In the genomic region with DNA sequence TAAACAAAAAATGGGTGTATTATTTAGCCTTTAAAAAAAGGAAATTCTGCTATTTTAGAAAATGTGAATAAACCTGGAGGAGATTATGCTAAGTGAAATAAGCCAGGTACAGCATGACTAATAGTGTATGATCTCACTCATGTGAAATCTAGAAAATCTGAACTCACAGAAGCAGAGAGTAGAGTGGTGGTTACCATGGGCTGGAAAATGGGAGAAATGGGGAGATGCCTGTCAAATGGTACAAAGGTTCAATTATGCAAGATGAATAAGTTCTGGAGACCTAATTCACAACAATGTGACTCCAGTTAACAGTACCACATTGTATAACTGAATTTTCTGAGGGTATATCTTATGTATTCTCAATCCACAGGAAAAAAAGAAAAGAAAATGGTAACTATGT, we compare ENCODE assay signal across 13 cellular contexts. TPM values are rescaled to one million over a fixed set of nuclear protein-coding genes. Genes with fewer than 3 reads are reported as not detected.
A peak's percentile ranks its signal among the peaks of the same experiment; 100 is the strongest.
DNase-seq lines count a peak whose midpoint lies in the region; TF ChIP-seq lines count a peak whose summit lies in the region.
"Had no signal": no experiment of that assay in that cellular context is flagged by ENCODE, and none has a peak within 500 bp of the region (broad histone marks: within the 10 kb centered on the region; RNA-seq: fewer than 3 reads in every experiment).

No MANE protein-coding gene starts in this region.

- peak overlapping the region; percentile 63 for H3K27ac ChIP-seq in SJCRH30

- peak in 1 of 2 experiments; percentile 33 for DNase-seq in SJCRH30
- DNase-seq in foreskin melanocyte, result peak; percentile 63
- no peak for DNase-seq in mesothelial cell of epicardium (ENCODE audit: low spot score in 2 of 2, unreplicated experiment in 2 of 2)
- no peak for DNase-seq in D341Med (ENCODE audit: low spot score)
- DNase-seq in activated CD4-positive, alpha-beta T cell treated with anti-CD3 and anti-CD28 coated beads for 4 hours, result no peak
- DNase-seq in AG08396 (ENCODE audit: low spot score), result no peak
- DNase-seq: DMS153, EL, HFFc6, IMR-90, NCI-H1436, NCI-H2081 had no signal

- H3K4me3 Mint-ChIP-seq in mesothelial cell of epicardium, result no peak overlapping the region
- H3K4me3 Mint-ChIP-seq: HFFc6 had no signal

- H3K27ac Mint-ChIP-seq in mesothelial cell of epicardium, result peak overlapping the region; percentile 1
- H3K27ac Mint-ChIP-seq: HFFc6 had no signal

- no peaks in the 10 kb centered on the region for H3K27me3 Mint-ChIP-seq in mesothelial cell of epicardium (ENCODE audit: low read depth)

- no peak for TF ChIP-seq CTCF in mesothelial cell of epicardium (IDR thresholded peaks at IDR 0.05; ENCODE audit: unreplicated experiment)

- H3K4me3 ChIP-seq in SJCRH30, result no peak overlapping the region

- H3K4me1 ChIP-seq in SJCRH30, result peaks cover 29% of the 10 kb centered on the region

- no peaks in the 10 kb centered on the region for H3K9me3 Mint-ChIP-seq in mesothelial cell of epicardium
- H3K9me3 Mint-ChIP-seq: HFFc6 had no signal

- no peak for TF ChIP-seq EP300 in Ishikawa (IDR thresholded peaks at IDR 0.05; ENCODE audit: borderline replicate concordance)

- H3K4me1 Mint-ChIP-seq in mesothelial cell of epicardium, result peaks cover 3% of the 10 kb centered on the region

- H3K36me3 ChIP-seq in SJCRH30, result no peaks in the 10 kb centered on the region

- TF ChIP-seq RAD21 in Ishikawa (IDR thresholded peaks at IDR 0.05; ENCODE audit: low read depth), result no peak

- H3K27me3 ChIP-seq in SJCRH30, result no peaks in the 10 kb centered on the region

- no peaks in the 10 kb centered on the region for H3K9me3 ChIP-seq in SJCRH30 (replicated peaks)

- H3K36me3 Mint-ChIP-seq in mesothelial cell of epicardium, result no peaks in the 10 kb centered on the region

TF ChIP-seq in Ishikawa, 13 proteins besides CTCF, POLR2A, EP300 and RAD21:
- TF ChIP-seq NFIC (IDR thresholded peaks at IDR 0.05) (no peak), TEAD4 (IDR thresholded peaks at IDR 0.05) (peak; percentile 42)
- TF ChIP-seq, protein P1, sequence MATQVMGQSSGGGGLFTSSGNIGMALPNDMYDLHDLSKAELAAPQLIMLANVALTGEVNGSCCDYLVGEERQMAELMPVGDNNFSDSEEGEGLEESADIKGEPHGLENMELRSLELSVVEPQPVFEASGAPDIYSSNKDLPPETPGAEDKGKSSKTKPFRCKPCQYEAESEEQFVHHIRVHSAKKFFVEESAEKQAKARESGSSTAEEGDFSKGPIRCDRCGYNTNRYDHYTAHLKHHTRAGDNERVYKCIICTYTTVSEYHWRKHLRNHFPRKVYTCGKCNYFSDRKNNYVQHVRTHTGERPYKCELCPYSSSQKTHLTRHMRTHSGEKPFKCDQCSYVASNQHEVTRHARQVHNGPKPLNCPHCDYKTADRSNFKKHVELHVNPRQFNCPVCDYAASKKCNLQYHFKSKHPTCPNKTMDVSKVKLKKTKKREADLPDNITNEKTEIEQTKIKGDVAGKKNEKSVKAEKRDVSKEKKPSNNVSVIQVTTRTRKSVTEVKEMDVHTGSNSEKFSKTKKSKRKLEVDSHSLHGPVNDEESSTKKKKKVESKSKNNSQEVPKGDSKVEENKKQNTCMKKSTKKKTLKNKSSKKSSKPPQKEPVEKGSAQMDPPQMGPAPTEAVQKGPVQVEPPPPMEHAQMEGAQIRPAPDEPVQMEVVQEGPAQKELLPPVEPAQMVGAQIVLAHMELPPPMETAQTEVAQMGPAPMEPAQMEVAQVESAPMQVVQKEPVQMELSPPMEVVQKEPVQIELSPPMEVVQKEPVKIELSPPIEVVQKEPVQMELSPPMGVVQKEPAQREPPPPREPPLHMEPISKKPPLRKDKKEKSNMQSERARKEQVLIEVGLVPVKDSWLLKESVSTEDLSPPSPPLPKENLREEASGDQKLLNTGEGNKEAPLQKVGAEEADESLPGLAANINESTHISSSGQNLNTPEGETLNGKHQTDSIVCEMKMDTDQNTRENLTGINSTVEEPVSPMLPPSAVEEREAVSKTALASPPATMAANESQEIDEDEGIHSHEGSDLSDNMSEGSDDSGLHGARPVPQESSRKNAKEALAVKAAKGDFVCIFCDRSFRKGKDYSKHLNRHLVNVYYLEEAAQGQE (IDR thresholded peaks at IDR 0.05; ENCODE audit: low read depth), result no peak

RNA-seq across cellular contexts. Expression of a gene that starts 17.4 kb away (rescaled TPM):
- total RNA-seq in SJCRH30 (2014; rRNA removed; shearing (Covaris generic)), result 32.5 and 36.8 TPM in 2 replicates
- 37.6 to 44.4 TPM (median 39.3 TPM) in 3 replicates for total RNA-seq in mesothelial cell of epicardium

RNA-seq across cellular contexts. Expression of a gene that starts 30.9 kb away (rescaled TPM):
- not detected in 2 replicates for total RNA-seq in SJCRH30 (2014; rRNA removed; shearing (Covaris generic))
- 20.7 to 23.4 TPM (median 20.8 TPM) in 3 replicates for total RNA-seq in mesothelial cell of epicardium
- total RNA-seq: HFFc6, IMR-90 had no signal

Comparison
In these comparisons a context has a peak if more than half of its experiments do, and no peak if none do; other contexts are left out.
1. RNA of a gene that starts 30.9 kb away (total RNA-seq): 20.7 to 23.4 TPM in mesothelial cell of epicardium; not detected in SJCRH30; every median in the first group is over 10 times any median in the second.